ENCODE assay signal across 2 cellular contexts in the genomic region with DNA sequence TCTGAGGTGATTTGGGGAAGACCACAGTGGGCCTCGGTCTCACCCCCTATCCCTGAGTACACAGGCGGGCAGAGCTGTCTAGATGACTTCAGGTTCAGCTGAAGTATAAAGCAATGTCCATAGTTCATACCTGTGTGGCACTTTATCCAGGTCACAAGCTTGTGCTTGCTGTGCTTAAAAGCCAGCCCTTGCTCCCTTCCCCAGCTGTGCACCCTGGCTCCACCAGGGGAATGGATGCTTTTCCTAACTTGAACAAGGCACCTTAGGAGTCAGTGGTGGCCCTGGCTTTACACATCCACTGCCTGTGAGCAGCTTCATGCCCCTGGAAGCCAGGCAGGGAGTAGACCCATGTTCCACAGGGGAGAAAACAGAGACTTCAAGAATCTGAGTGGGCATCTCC.
TF ChIP-seq lines count a peak whose summit lies in the region.

No MANE protein-coding gene starts in this region.

TF ChIP-seq in SK-N-SH, 30 proteins besides CTCF, POLR2A, EP300 and RAD21:
- TF ChIP-seq RXRA (IDR thresholded peaks at IDR 0.05; ENCODE audit: borderline replicate concordance, low read depth), result no peak
- no peak for TF ChIP-seq FOXM1 (IDR thresholded peaks at IDR 0.05; ENCODE audit: low read depth)
- no peak for TF ChIP-seq USF2 (IDR thresholded peaks at IDR 0.05; ENCODE audit: borderline replicate concordance, low read depth, low read length)
- TF ChIP-seq MEF2A (IDR thresholded peaks at IDR 0.05; ENCODE audit: borderline replicate concordance, low read depth), result no peak
- TF ChIP-seq SMC3 (IDR thresholded peaks at IDR 0.05; ENCODE audit: low read depth, low read length), result no peak
- no peak for TF ChIP-seq RFX5 (IDR thresholded peaks at IDR 0.05; ENCODE audit: low read length)
- TF ChIP-seq TEAD4 (IDR thresholded peaks at IDR 0.05; ENCODE audit: borderline replicate concordance, insufficient read depth), result no peak
- TF ChIP-seq TCF12 (IDR thresholded peaks at IDR 0.05), result no peak
- no peak for TF ChIP-seq USF1 (IDR thresholded peaks at IDR 0.05; ENCODE audit: borderline replicate concordance, low read depth)

TF ChIP-seq in SK-N-SH treated with all-trans-retinoic acid at 6 μM for 48 hours, 23 proteins besides CTCF, POLR2A, EP300 and RAD21:
- TF ChIP-seq ARNTL (CRISPR knock-in tag; IDR thresholded peaks at IDR 0.05; ENCODE audit: borderline replicate concordance, low read depth), result no peak
- TF ChIP-seq RARB (CRISPR knock-in tag; IDR thresholded peaks at IDR 0.05), result no peak
- no peak for TF ChIP-seq OSR1 (CRISPR knock-in tag; IDR thresholded peaks at IDR 0.05)
- TF ChIP-seq ZFP30 (CRISPR knock-in tag; IDR thresholded peaks at IDR 0.05), result no peak
- TF ChIP-seq ZFP3 (CRISPR knock-in tag; IDR thresholded peaks at IDR 0.05), result no peak
- TF ChIP-seq BACH2 (CRISPR knock-in tag; IDR thresholded peaks at IDR 0.05; ENCODE audit: borderline replicate concordance), result no peak
- no peak for TF ChIP-seq ISL1 (CRISPR knock-in tag; IDR thresholded peaks at IDR 0.05)
